In genomic region chr10:132961864-132962622, GRCh38 we compare ENCODE assay signal across 8 cellular contexts. TPM values are rescaled to one million over a fixed set of nuclear protein-coding genes. Genes with fewer than 3 reads are reported as not detected.
DNase-seq lines count a peak whose midpoint lies in the region; ATAC-seq lines count a peak whose summit lies in the region.

No MANE protein-coding gene starts in this region.

- H3K4me3 ChIP-seq in right cardiac atrium (ENCODE audit: low read length) (peak overlapping the region; percentile 61), urinary bladder (ENCODE audit: low read depth, low read length) (peak overlapping the region; percentile 58)

- DNase-seq in SK-MEL-5 (ENCODE audit: low read depth, low spot score) (peak; percentile 39), amniotic epithelial cell (ENCODE audit: low read depth) (peak; percentile 66), right cardiac atrium (peak; percentile 77 to 90 (median 85)), putamen (ENCODE audit: low spot score) (peak; percentile 63), NCI-H187 (lab: John Stamatoyannopoulos, UW) (no peak)

- H3K27ac ChIP-seq in right cardiac atrium (ENCODE audit: low read length) (no peak overlapping the region), urinary bladder (ENCODE audit: low read depth) (no peak overlapping the region)

- no peaks in the 10 kb centered on the region for H3K27me3 ChIP-seq in right cardiac atrium (ENCODE audit: control insufficient read depth, insufficient read depth)

- ATAC-seq in GM18502 (IDR thresholded peaks at IDR 0.05; ENCODE audit: poor library complexity, unreplicated experiment) (peak; percentile 64), HG02870 (IDR thresholded peaks at IDR 0.05; ENCODE audit: unreplicated experiment) (peak; percentile 52), right cardiac atrium (peak; percentile 72 to 79)

- intact Hi-C loops in right cardiac atrium (cut with DNase I), result no loop called here

- H3K9me3 ChIP-seq in right cardiac atrium (ENCODE audit: control insufficient read depth, low read length), result no peaks in the 10 kb centered on the region

- in situ Hi-C loops in SK-MEL-5 (cut with HindIII; ENCODE audit: low pct_unique_long_range_greater_than_20kb, low sequenced_read_pairs), result no loop called here

- H3K36me3 ChIP-seq in urinary bladder (ENCODE audit: insufficient read depth), result no peaks in the 10 kb centered on the region

- 12% methylated on average over 37 of the region's 37 CpGs for WGBS in right cardiac atrium
- whole genome bisulfite sequencing in urinary bladder, result 5% methylated on average over 37 of the region's 37 CpGs

- H3K4me1 ChIP-seq in right cardiac atrium (ENCODE audit: control insufficient read depth, insufficient read depth, low read length), result no peaks in the 10 kb centered on the region
- no peaks in the 10 kb centered on the region for H3K4me1 ChIP-seq in urinary bladder (ENCODE audit: insufficient read depth)

RNA-seq across cellular contexts. Expression of gene CFAP46, which starts 19.7 kb away (rescaled TPM):
- 0.27 TPM in 1 of 2 replicates, not detected in the other for total RNA-seq in SK-MEL-5 (2014; rRNA removed; shearing (Covaris generic))
- polyA plus RNA-seq in SK-MEL-5 (2015; cell fraction: cytosol; rRNA removed), result 0.18 and 0.20 TPM in 2 replicates
- polyA plus RNA-seq in SK-MEL-5 (2015; cell fraction: nucleus; rRNA removed), result not detected in 2 replicates
- total RNA-seq in right cardiac atrium (1 to 10 TPM; 1.5 to 1.8 (median 1.7) TPM), urinary bladder (0.53 TPM)
- polyA plus RNA-seq in right cardiac atrium (1.00 TPM), urinary bladder (not detected)

Comparison
In these comparisons a context has a peak if more than half of its experiments do, and no peak if none do; other contexts are left out.
1. DNase-seq: peak in SK-MEL-5 (single experiment), amniotic epithelial cell (single experiment), right cardiac atrium (3 of 3) and putamen (single experiment); none in NCI-H187 (0 of 2).
2. Peak in every context shown above with its lines, with median percentiles within 50 percentile points of each other: ATAC-seq.